4 cellular contexts compared by ENCODE assay signal in genomic region chr4:77570508-77571214, GRCh38. TPM values are rescaled to one million over a fixed set of nuclear protein-coding genes. Genes with fewer than 3 reads are reported as not detected.
"Had no signal": no experiment of that assay in that cellular context is flagged by ENCODE, and none has a peak within 500 bp of the region (broad histone marks: within the 10 kb centered on the region; RNA-seq: fewer than 3 reads in every experiment).

No MANE protein-coding gene starts in this region.

RNA-seq across cellular contexts. Expression of gene CXCL13, which starts 35.0 kb away (rescaled TPM):
- total RNA-seq: LHCN-M2, M059J, MCF 10A, NCI-H460 had no signal
